Comparison of ENCODE assay signal across 8 cellular contexts in genomic region chr16:67191995-67192681, GRCh38. TPM values are rescaled to one million over a fixed set of nuclear protein-coding genes. Genes with fewer than 3 reads are reported as not detected.
DNase-seq lines count a peak whose midpoint lies in the region; ATAC-seq, FAIRE-seq and TF ChIP-seq lines count a peak whose summit lies in the region.

Gene E2F4, plus strand, starts transcription at chr16:67192155. Its CDS starts 73 bp downstream, at chr16:67192228.

- FAIRE-seq in bronchial epithelial cell (lab: Jason Lieb, UNC): no peak

- TF ChIP-seq POLR2A in spleen (IDR thresholded peaks at IDR 0.05): peak in 2 of 3 donors; percentile 49 to 62

- H3K4me3 Mint-ChIP-seq in WTC11: peak within 1 kb of the TSS; percentile 87

- intact Hi-C loops in spleen (cut with DNase I; ENCODE audit: low total_unique reads): no loop called here

- TF ChIP-seq CTCF in WTC11 (IDR thresholded peaks at IDR 0.05) (no peak), bronchial epithelial cell (IDR thresholded peaks at IDR 0.05; ENCODE audit: insufficient read depth, low read length, severe bottlenecking) (no peak), spleen (IDR thresholded peaks at IDR 0.05 in 8 of 11, conservative IDR thresholded peaks at IDR 0.05 in 3 of 11) (peak in 2 of 11 experiments; percentile 9 to 35)

- ATAC-seq in GM18858 (IDR thresholded peaks at IDR 0.05; ENCODE audit: unreplicated experiment) (peak; percentile 71), HG03095 (IDR thresholded peaks at IDR 0.05; ENCODE audit: unreplicated experiment) (peak; percentile 78), WTC11 (peak; percentile 93)

- peak; percentile 91 for DNase-seq in NCI-H2227 (lab: John Stamatoyannopoulos, UW; ENCODE audit: unreplicated experiment)
- peak; percentile 86 for DNase-seq in WTC11 (ENCODE audit: low spot score)
- peak; percentile 75 for DNase-seq in bronchial epithelial cell (ENCODE audit: low read depth)
- peak; percentile 96 for DNase-seq in inferior parietal cortex (ENCODE audit: extremely low spot score)
- DNase-seq in spleen: peak; percentile 99

- H3K79me2 ChIP-seq in ACC112 (ENCODE audit: control insufficient read depth, insufficient read depth, low read length, unreplicated experiment): peaks cover 36% of the 10 kb centered on the region

- H3K9me3 Mint-ChIP-seq in WTC11: no peaks in the 10 kb centered on the region

- H3K4me1 Mint-ChIP-seq in WTC11: peaks cover 23% of the 10 kb centered on the region

- H3K27ac Mint-ChIP-seq in WTC11: peak within 1 kb of the TSS; percentile 63

- H3K27ac ChIP-seq in ACC112 (ENCODE audit: low read depth, low read length) (peak within 1 kb of the TSS; percentile 46), spleen (peak within 1 kb of the TSS; percentile 33 to 95 (median 84))

- H3K36me3 ChIP-seq in ACC112 (ENCODE audit: insufficient read depth, low read length): peaks cover 19% of the 10 kb centered on the region; the same call in 1 of the 2 replicates
- peaks cover 35% of the 10 kb centered on the region for H3K36me3 ChIP-seq in bronchial epithelial cell (ENCODE audit: control insufficient read depth, insufficient read depth, low read length)
- peaks cover 0 to 49% (median 33%) of the 10 kb centered on the region in 6 donors for H3K36me3 ChIP-seq in spleen

- H3K4me1 ChIP-seq in ACC112 (ENCODE audit: control insufficient read depth, insufficient read depth, low read length, unreplicated experiment) (peaks cover 20% of the 10 kb centered on the region), spleen (peaks cover 29 to 87% (median 51%) of the 10 kb centered on the region in 6 donors)

- no peaks in the 10 kb centered on the region for H3K9me3 ChIP-seq in spleen

- WGBS in spleen, 5 donors: 0 to 1% (median 1%) methylated on average over 26 to 54 of the region's 54 CpGs

- H3K27me3 ChIP-seq in ACC112 (ENCODE audit: insufficient read depth, low read length) (no peaks in the 10 kb centered on the region), bronchial epithelial cell (ENCODE audit: control insufficient read depth, insufficient read depth, low read length) (no peaks in the 10 kb centered on the region), spleen (replicated peaks in 1 of 7) (peaks cover 0 to 8% (median 0%) of the 10 kb centered on the region in 7 donors)

- peak within 1 kb of the TSS; percentile 21 for H2AFZ ChIP-seq in ACC112 (ENCODE audit: low read length, unreplicated experiment)

- POLR2A ChIA-PET in WTC11 (lab: Charles Lee): no interaction called here

- H3K36me3 Mint-ChIP-seq in WTC11: peaks cover 35% of the 10 kb centered on the region

- H3K4me3 ChIP-seq in ACC112 (ENCODE audit: low read depth, low read length) (peak within 1 kb of the TSS; percentile 96), bronchial epithelial cell (ENCODE audit: low read depth, low read length) (peak within 1 kb of the TSS; percentile 76), spleen (peak within 1 kb of the TSS; percentile 73 to 99 (median 98))

- no peaks in the 10 kb centered on the region for H3K27me3 Mint-ChIP-seq in WTC11 (ENCODE audit: low read depth)

- CTCF ChIA-PET in WTC11 (lab: Charles Lee): interaction anchor here (0.6 to 1.5 kb wide), 7 partner anchors 19 to 281 kb away, joined by 3 to 6 read pairs (median 3); partner anchors contain the start of genes B3GNT9, CES3 and TMEM208

TF ChIP-seq in WTC11, 78 proteins besides CTCF, POLR2A, EP300 and RAD21 (continues in another document):
- no peak for TF ChIP-seq ZNF232 (CRISPR knock-in tag; IDR thresholded peaks at IDR 0.05)
- 0 out of 2 replicates have a peak, but pooled peaks have one; percentile 15 for TF ChIP-seq TCF7 (CRISPR knock-in tag; IDR thresholded peaks at IDR 0.05; ENCODE audit: low read depth)
- TF ChIP-seq ZNF219 (CRISPR knock-in tag; IDR thresholded peaks at IDR 0.05; ENCODE audit: borderline replicate concordance): no peak
- no peak for TF ChIP-seq NR1H2 (CRISPR knock-in tag; IDR thresholded peaks at IDR 0.05)
- no peak for TF ChIP-seq NFATC4 (CRISPR knock-in tag; IDR thresholded peaks at IDR 0.05)
- TF ChIP-seq ESRRA (CRISPR knock-in tag; IDR thresholded peaks at IDR 0.05; ENCODE audit: borderline replicate concordance): no peak
- TF ChIP-seq SMAD4 (CRISPR knock-in tag; IDR thresholded peaks at IDR 0.05): no peak
- no peak for TF ChIP-seq ZNF425 (CRISPR knock-in tag; conservative IDR thresholded peaks at IDR 0.05)
- no peak; the same call in 1 of the 2 replicates for TF ChIP-seq FOXK1 (CRISPR knock-in tag; IDR thresholded peaks at IDR 0.05)
- no peak; the same call in 1 of the 2 replicates for TF ChIP-seq TEAD1 (CRISPR knock-in tag; IDR thresholded peaks at IDR 0.05)
- no peak for TF ChIP-seq MYBL2 (CRISPR knock-in tag; IDR thresholded peaks at IDR 0.05)
- TF ChIP-seq ZNF423 (CRISPR knock-in tag; IDR thresholded peaks at IDR 0.05): no peak
- TF ChIP-seq ZSCAN18 (CRISPR knock-in tag; IDR thresholded peaks at IDR 0.05): no peak
- TF ChIP-seq ELF4 (CRISPR knock-in tag; IDR thresholded peaks at IDR 0.05; ENCODE audit: low read depth): no peak
- 0 out of 2 replicates have a peak, but pooled peaks have one; percentile 33 for TF ChIP-seq ZMAT4 (CRISPR knock-in tag; IDR thresholded peaks at IDR 0.05)
- no peak for TF ChIP-seq NFYB (CRISPR knock-in tag; conservative IDR thresholded peaks at IDR 0.05; ENCODE audit: low read depth)
- TF ChIP-seq ZNF138 (CRISPR knock-in tag; conservative IDR thresholded peaks at IDR 0.05): no peak
- TF ChIP-seq PREB (CRISPR knock-in tag; IDR thresholded peaks at IDR 0.05; ENCODE audit: borderline replicate concordance): no peak
- no peak for TF ChIP-seq E2F1 (CRISPR knock-in tag; IDR thresholded peaks at IDR 0.05)
- no peak for TF ChIP-seq GRHL2 (CRISPR knock-in tag; IDR thresholded peaks at IDR 0.05; ENCODE audit: insufficient replicate concordance, severe bottlenecking)

RNA-seq across cellular contexts. Expression of gene E2F4, which starts in this region (rescaled TPM):
- total RNA-seq in WTC11 (2021) (75.6 to 85.0 TPM (median 75.8 TPM) in 3 replicates), bronchial epithelial cell (47.1 and 47.6 TPM in 2 replicates), spleen (100 to 1,000 TPM in 3 of 7 donors, 10 to 100 TPM in 4; 68.0 to 134 (median 80.1) TPM)
- polyA plus RNA-seq in spleen: 10 to 100 TPM; 40.8 to 68.3 (median 47.8) TPM

Comparison
In these comparisons a context has a peak if more than half of its experiments do, and no peak if none do; other contexts are left out.
1. Peak in every context shown above with its lines: DNase-seq, ATAC-seq, H3K4me3 ChIP-seq and H3K27ac ChIP-seq.